In the genomic region with DNA sequence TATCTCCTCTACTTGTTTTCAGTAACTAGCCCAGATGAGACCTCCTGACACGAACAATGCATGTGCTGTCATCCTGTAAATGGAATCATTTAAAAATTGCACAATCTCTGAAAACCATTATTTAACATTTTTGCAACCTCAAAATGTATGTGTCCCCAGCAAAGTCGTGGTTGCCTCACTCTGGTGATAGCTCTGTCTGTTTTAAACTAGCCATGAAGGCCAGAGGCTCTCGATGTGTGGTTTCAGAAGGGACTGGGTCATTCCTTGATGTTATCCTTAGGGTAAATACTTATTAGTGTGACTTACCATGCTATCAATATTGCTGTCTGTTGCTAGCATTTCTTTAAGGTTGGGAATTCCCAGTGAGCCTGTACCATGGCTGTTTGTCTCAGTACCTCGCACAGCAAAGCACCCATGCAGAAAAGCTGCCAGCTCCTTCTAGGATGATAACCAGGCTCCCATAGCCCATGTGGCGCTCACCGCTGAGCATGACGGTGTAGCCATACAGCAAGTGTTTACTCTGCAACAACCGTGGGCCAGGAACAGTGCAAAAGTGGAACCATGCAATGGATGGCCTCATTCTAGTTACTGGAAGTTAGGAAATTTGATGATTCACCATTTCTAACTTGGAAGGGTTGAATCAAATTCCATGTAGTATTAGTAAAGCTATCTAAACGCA, we compare ENCODE assay signal across 8 cellular contexts. TPM values are rescaled to one million over a fixed set of nuclear protein-coding genes. Genes with fewer than 3 reads are reported as not detected.
DNase-seq lines count a peak whose midpoint lies in the region; ATAC-seq and TF ChIP-seq lines count a peak whose summit lies in the region.

No MANE protein-coding gene starts in this region.

- H3K27me3 ChIP-seq in skeletal muscle tissue (ENCODE audit: control insufficient read depth in 3 of 3, insufficient read depth in 3 of 3, low read length in 3 of 3) (no peaks in the 10 kb centered on the region), MM.1S (replicated peaks; ENCODE audit: insufficient read depth, low read length) (peaks cover 47% of the 10 kb centered on the region)

- no peak overlapping the region for H3K4me2 ChIP-seq in MM.1S (ENCODE audit: low read depth, low read length)

- peak overlapping the region; percentile 85 for H3K4me3 Mint-ChIP-seq in HFFc6

- H3K4me1 Mint-ChIP-seq in HFFc6 (ENCODE audit: low read depth) = peaks cover 62% of the 10 kb centered on the region

- no peaks in the 10 kb centered on the region for H4K20me1 ChIP-seq in MM.1S (ENCODE audit: insufficient read depth, low read length)

- H3K9me3 ChIP-seq in skeletal muscle tissue (ENCODE audit: control insufficient read depth in 3 of 3, low read length in 3 of 3) = no peaks in the 10 kb centered on the region
- no peaks in the 10 kb centered on the region for H3K9me3 ChIP-seq in MM.1S (replicated peaks; ENCODE audit: insufficient read depth, low read length)

- H3K9ac ChIP-seq in skeletal muscle tissue (ENCODE audit: low read depth in 1 of 3, low read length in 3 of 3) (no peak overlapping the region), MM.1S (ENCODE audit: low read length) (no peak overlapping the region)

- peak overlapping the region; percentile 99 for H3K27ac Mint-ChIP-seq in HFFc6

- H3K27me3 Mint-ChIP-seq in HFFc6 (ENCODE audit: insufficient read depth) = peaks cover 3% of the 10 kb centered on the region

- no peak overlapping the region for H2AFZ ChIP-seq in MM.1S (ENCODE audit: low read length)

- DNase-seq in HFFc6 (peak; percentile 93), amniotic stem cell (lab: John Stamatoyannopoulos, UW) (peak; percentile 77), left ventricle myocardium superior (no peak), MM.1S (no peak), iPS-NIHi7 (ENCODE audit: extremely low spot score) (no peak), SW 1271 (lab: John Stamatoyannopoulos, UW) (no peak)

- H3K27ac ChIP-seq in skeletal muscle tissue (ENCODE audit: low read depth, low read length) (peak overlapping the region; percentile 86), MM.1S (ENCODE audit: low read length) (no peak overlapping the region)

- H3K36me3 Mint-ChIP-seq in HFFc6 (ENCODE audit: low read depth) = peaks cover 13% of the 10 kb centered on the region

- no peak for TF ChIP-seq CTCF in HFFc6 (IDR thresholded peaks at IDR 0.05)
- no peak for TF ChIP-seq CTCF in MM.1S (IDR thresholded peaks at IDR 0.05; ENCODE audit: low read length)

- ATAC-seq in left ventricle myocardium superior (peak; percentile 15), GM21360 (IDR thresholded peaks at IDR 0.05; ENCODE audit: unreplicated experiment) (no peak)

- peaks cover 21% of the 10 kb centered on the region for H3K79me2 ChIP-seq in MM.1S (ENCODE audit: low read length)

- H3K4me3 ChIP-seq in skeletal muscle tissue (ENCODE audit: low read length in 3 of 3) (no peak overlapping the region), MM.1S (ENCODE audit: low read length) (no peak overlapping the region)

- no peaks in the 10 kb centered on the region for H3K36me3 ChIP-seq in skeletal muscle tissue (ENCODE audit: control insufficient read depth in 3 of 3, insufficient read depth in 3 of 3, low read length in 3 of 3)
- no peaks in the 10 kb centered on the region for H3K36me3 ChIP-seq in MM.1S (replicated peaks; ENCODE audit: insufficient read depth, low read length)

- peaks cover 9 to 32% (median 17%) of the 10 kb centered on the region in 3 donors for H3K4me1 ChIP-seq in skeletal muscle tissue (ENCODE audit: control insufficient read depth in 3 of 3, insufficient read depth in 3 of 3, low read length in 3 of 3)
- H3K4me1 ChIP-seq in MM.1S (ENCODE audit: low read length) = no peaks in the 10 kb centered on the region; the same call in 1 of the 2 replicates

- no peaks in the 10 kb centered on the region for H3F3A ChIP-seq in MM.1S (ENCODE audit: insufficient read depth, low read length)

- H3K9me2 ChIP-seq in MM.1S (replicated peaks; ENCODE audit: insufficient read depth, low read length) = no peaks in the 10 kb centered on the region

- H3K9me3 Mint-ChIP-seq in HFFc6 = no peaks in the 10 kb centered on the region

- intact Hi-C loops in left ventricle myocardium superior (cut with micrococcal nuclease) = no loop called here

RNA-seq across cellular contexts. Expression of gene PGS1, which starts 2.9 kb away (rescaled TPM):
- total RNA-seq in HFFc6 (2021; fragmentation: NEBNext Ultra II Directional; extraction: Animal tissue kit (Norgen Biotek cat#: 25700)) = 10 to 100 TPM; 20.2 to 26.1 (median 24.5) TPM
- total RNA-seq in left ventricle myocardium superior (18.3 TPM), skeletal muscle tissue (15.1 TPM)

RNA-seq across cellular contexts. Expression of gene SOCS3, which starts 15.7 kb away (rescaled TPM):
- 10 to 100 TPM; 27.4 to 37.2 (median 33.2) TPM for total RNA-seq in HFFc6 (2021; fragmentation: NEBNext Ultra II Directional; extraction: Animal tissue kit (Norgen Biotek cat#: 25700))
- total RNA-seq in left ventricle myocardium superior (11.1 TPM), skeletal muscle tissue (15.7 TPM)

Comparison
In these comparisons a context has a peak if more than half of its experiments do, and no peak if none do; other contexts are left out.
1. DNase-seq: peak in HFFc6 (single experiment) and amniotic stem cell (single experiment); none in left ventricle myocardium superior (single experiment), MM.1S (single experiment), iPS-NIHi7 (single experiment) and SW 1271 (0 of 2).